ENCODE assay signal across 11 cellular contexts in the genomic region with DNA sequence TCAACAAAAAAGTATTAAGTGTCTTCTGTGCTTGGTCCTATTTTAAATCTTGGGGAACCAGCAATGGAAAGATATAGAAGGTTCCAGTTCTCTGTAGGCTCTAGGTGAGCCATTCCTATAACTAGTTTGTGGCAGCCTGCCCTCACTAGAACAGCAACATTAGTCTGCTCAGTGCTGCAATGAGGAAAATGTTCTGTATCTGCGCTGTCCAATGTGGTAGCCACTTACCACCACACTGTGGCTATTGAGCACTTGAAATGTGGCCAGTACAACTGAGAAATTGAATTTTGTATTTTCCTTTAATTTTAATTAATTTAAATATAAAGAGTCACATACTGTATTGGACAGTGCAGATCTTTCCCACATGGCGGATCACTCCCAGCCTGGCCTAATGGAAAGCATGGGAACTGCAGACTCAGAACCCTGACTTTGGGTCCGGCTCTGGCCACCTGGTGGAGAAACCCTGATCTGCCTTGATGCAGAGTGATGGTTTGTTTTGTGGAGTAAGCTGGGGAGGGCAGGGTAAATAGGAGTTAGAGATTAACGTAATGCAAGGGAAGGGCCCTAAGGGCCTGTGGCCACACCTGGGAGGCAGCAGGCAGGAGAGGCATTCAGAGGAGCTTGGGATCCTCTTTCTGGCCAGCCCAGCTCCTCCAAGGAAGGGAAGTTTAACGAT.
DNase-seq lines count a peak whose midpoint lies in the region; ATAC-seq and TF ChIP-seq lines count a peak whose summit lies in the region.
"Had no signal": no experiment of that assay in that cellular context is flagged by ENCODE, and none has a peak within 500 bp of the region (broad histone marks: within the 10 kb centered on the region; RNA-seq: fewer than 3 reads in every experiment).

No MANE protein-coding gene starts in this region.

- no peaks in the 10 kb centered on the region for H3K27me3 ChIP-seq in mammary epithelial cell (ENCODE audit: insufficient read depth, low read length)

- intact Hi-C loops in mammary epithelial cell (cut with micrococcal nuclease) (loop anchor here (2.0 to 10.0 kb wide), 3 partner anchors 49 to 1013 kb away; no protein-coding TSS in a partner anchor), head of caudate nucleus (cut with DNase I) (no loop called here)

- no peaks in the 10 kb centered on the region for H4K20me1 ChIP-seq in mammary epithelial cell (ENCODE audit: insufficient read depth, low read length)

- H2AFZ ChIP-seq in mammary epithelial cell (ENCODE audit: low read depth, low read length), result no peak overlapping the region

- peaks cover 4% of the 10 kb centered on the region for H3K9me3 Mint-ChIP-seq in nephron

- TF ChIP-seq CTCF in GM10266 (IDR thresholded peaks at IDR 0.05; ENCODE audit: control insufficient read depth, insufficient read depth, low read depth, missing control alignments) (peak; percentile 3), mammary epithelial cell (conservative IDR thresholded peaks at IDR 0.05 in 1 of 2, IDR thresholded peaks at IDR 0.05 in 1 of 2; ENCODE audit: extremely low read depth in 1 of 2, insufficient read depth in 1 of 2, low read depth in 1 of 2, low read length in 2 of 2) (peak; percentile 49 to 61), nephron (IDR thresholded peaks at IDR 0.05; ENCODE audit: unreplicated experiment in 3 of 3) (peak; percentile 37 to 48 (median 42))

- no peak overlapping the region for H3K4me2 ChIP-seq in mammary epithelial cell (ENCODE audit: insufficient read depth, low read depth, low read length)

- H3K27me3 Mint-ChIP-seq in nephron (ENCODE audit: low read depth), result peaks cover 13% of the 10 kb centered on the region

- peaks cover 37% of the 10 kb centered on the region for H3K4me1 Mint-ChIP-seq in nephron

- no peak for ATAC-seq in HG02884 (IDR thresholded peaks at IDR 0.05; ENCODE audit: unreplicated experiment)

- no peak overlapping the region for H3K4me3 ChIP-seq in mammary epithelial cell (replicated peaks in 1 of 3; ENCODE audit: insufficient read depth in 1 of 3, low read depth in 2 of 3, low read length in 3 of 3)

- in situ Hi-C loops in mammary epithelial cell (cut with MboI; ENCODE audit: low sequenced_read_pairs in 2 of 2), result loop anchor here in 1 of 2 donors (5.0 kb wide), 1 partner anchor 114 kb away; no protein-coding TSS in a partner anchor

- WGBS in mammary epithelial cell (ENCODE audit: low coverage, missing lambda C conversion rate), result 95% methylated on average over 5 of the region's 5 CpGs

- DNase-seq in GM10266 (ENCODE audit: extremely low spot score) (no peak), LHCN-M2 (ENCODE audit: low read depth) (peak; percentile 45), mammary epithelial cell (no peak), head of caudate nucleus (no peak), amygdala (lab: John Stamatoyannopoulos, UW) (no peak), caudate nucleus (lab: John Stamatoyannopoulos, UW) (no peak)
- DNase-seq: activated effector memory CD4-positive, alpha-beta T cell treated with Interleukin-2 at 50 U/mL for 16 hours; NCI-H187 treated with DMSO at 0.1 percent for 48 hours had no signal

- no peak overlapping the region for H3K4me3 Mint-ChIP-seq in nephron
- H3K4me3 Mint-ChIP-seq: immature natural killer cell had no signal

- no TSS peak for BruUV-seq in mammary epithelial cell (replicated peaks; lab: Mats Ljungman, UMichigan)

- H3K9me3 ChIP-seq in mammary epithelial cell (replicated peaks; ENCODE audit: insufficient read depth, low read length), result no peaks in the 10 kb centered on the region

- CTCF ChIA-PET in mammary epithelial cell (lab: Charles Lee; ENCODE audit: low non-redundant PET), result no interaction called here

- H3K4me1 ChIP-seq in mammary epithelial cell (ENCODE audit: insufficient read depth, low read length), result peaks cover 8% of the 10 kb centered on the region

- no peaks in the 10 kb centered on the region for H3K79me2 ChIP-seq in mammary epithelial cell (ENCODE audit: insufficient read depth, low read length)

- no peak overlapping the region for H3K27ac ChIP-seq in mammary epithelial cell (ENCODE audit: insufficient read depth, low read depth, low read length)
- no peak overlapping the region for H3K27ac ChIP-seq in caudate nucleus (ENCODE audit: low read depth, low read length)

- H3K36me3 ChIP-seq in mammary epithelial cell (ENCODE audit: insufficient read depth, low read length), result no peaks in the 10 kb centered on the region

- no peak overlapping the region for H3K9ac ChIP-seq in mammary epithelial cell (ENCODE audit: insufficient read depth, low read length)

- dilution Hi-C loops in mammary epithelial cell (cut with HindIII; ENCODE audit: low sequenced_read_pairs), result no loop called here

- H3K36me3 Mint-ChIP-seq in nephron (ENCODE audit: low read depth), result no peaks in the 10 kb centered on the region

- peak overlapping the region in 2 of 3 experiments; percentile 14 to 56 for H3K27ac Mint-ChIP-seq in nephron

Comparison
In these comparisons a context has a peak if more than half of its experiments do, and no peak if none do; other contexts are left out.
1. CTCF ChIP-seq: peak in every context shown above with its lines; median percentile 55 in mammary epithelial cell; 42 in nephron; 3 in GM10266.